Comparison of ENCODE assay signal across 14 cellular contexts in the genomic region with DNA sequence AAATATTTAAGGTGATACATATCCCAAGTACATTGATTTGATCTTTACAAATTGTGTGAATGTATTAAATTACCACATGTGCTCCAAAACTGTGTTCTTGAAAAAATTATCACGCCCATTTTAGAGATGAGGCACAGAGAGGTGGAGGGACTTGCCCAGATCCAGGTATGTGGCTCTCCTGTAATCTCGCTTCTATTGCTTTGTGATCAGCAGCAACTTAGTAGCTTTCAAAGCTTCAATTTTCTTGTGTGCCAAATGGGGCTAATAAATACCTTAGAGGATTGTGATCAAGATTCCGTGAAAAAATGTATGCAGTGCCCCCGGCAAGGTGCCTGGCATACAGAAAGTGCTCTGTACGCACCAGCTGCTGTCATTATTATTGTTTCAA. TPM values are rescaled to one million over a fixed set of nuclear protein-coding genes. Genes with fewer than 3 reads are reported as not detected.
DNase-seq lines count a peak whose midpoint lies in the region; ATAC-seq and TF ChIP-seq lines count a peak whose summit lies in the region.
"Had no signal": no experiment of that assay in that cellular context is flagged by ENCODE, and none has a peak within 500 bp of the region (broad histone marks: within the 10 kb centered on the region; RNA-seq: fewer than 3 reads in every experiment).

No MANE protein-coding gene starts in this region.

- no peak for TF ChIP-seq CTCF in 22Rv1 (IDR thresholded peaks at IDR 0.05)
- TF ChIP-seq CTCF in CD8-positive, alpha-beta T cell (IDR thresholded peaks at IDR 0.05), result no peak
- TF ChIP-seq CTCF in activated CD8-positive, alpha-beta T cell treated with anti-CD3 and anti-CD28 coated beads for 36 hours (IDR thresholded peaks at IDR 0.05), result no peak
- no peak for TF ChIP-seq CTCF in smooth muscle cell (IDR thresholded peaks at IDR 0.05; ENCODE audit: borderline replicate concordance, insufficient read depth, poor library complexity, severe bottlenecking)

- DNase-seq in CD8-positive, alpha-beta T cell, result no peak
- no peak for DNase-seq in activated CD8-positive, alpha-beta T cell treated with anti-CD3 and anti-CD28 coated beads for 36 hours
- no peak for DNase-seq in memory B cell (ENCODE audit: low spot score in 2 of 2)
- no peak for DNase-seq in smooth muscle cell (lab: John Stamatoyannopoulos, UW; ENCODE audit: unreplicated experiment)
- no peak for DNase-seq in mesenteric fat pad (ENCODE audit: low spot score)
- DNase-seq in NCI-H1048 (lab: John Stamatoyannopoulos, UW), result no peak
- DNase-seq: activated CD8-positive, alpha-beta memory T cell treated with anti-CD3 and anti-CD28 coated beads for 24 hours; hypothalamus; NCI-H226; Right ventricle myocardium superior; T1000 had no signal

- H3K36me3 ChIP-seq in CD8-positive, alpha-beta T cell (ENCODE audit: insufficient read depth, low read length), result no peaks in the 10 kb centered on the region
- H3K36me3 ChIP-seq in smooth muscle cell (ENCODE audit: low read depth), result no peaks in the 10 kb centered on the region
- H3K36me3 ChIP-seq: BLaER1 had no signal

- no peaks in the 10 kb centered on the region for H3K27me3 Mint-ChIP-seq in CD8-positive, alpha-beta T cell (ENCODE audit: low read depth)
- no peaks in the 10 kb centered on the region for H3K27me3 Mint-ChIP-seq in activated CD8-positive, alpha-beta T cell treated with anti-CD3 and anti-CD28 coated beads for 36 hours
- H3K27me3 Mint-ChIP-seq in memory B cell, result no peaks in the 10 kb centered on the region

- H3K9me3 ChIP-seq in CD8-positive, alpha-beta T cell (ENCODE audit: low read length), result no peaks in the 10 kb centered on the region
- no peaks in the 10 kb centered on the region for H3K9me3 ChIP-seq in smooth muscle cell (replicated peaks; ENCODE audit: low read depth)
- H3K9me3 ChIP-seq: BLaER1 had no signal

- no peaks in the 10 kb centered on the region for H3K79me2 ChIP-seq in smooth muscle cell (ENCODE audit: low read depth)

- H4K20me1 ChIP-seq in smooth muscle cell (ENCODE audit: low read depth), result no peaks in the 10 kb centered on the region
- H4K20me1 ChIP-seq: BLaER1 had no signal

- no peak overlapping the region for H3K4me3 Mint-ChIP-seq in CD8-positive, alpha-beta T cell
- no peak overlapping the region for H3K4me3 Mint-ChIP-seq in activated CD8-positive, alpha-beta T cell treated with anti-CD3 and anti-CD28 coated beads for 36 hours
- H3K4me3 Mint-ChIP-seq in memory B cell, result no peak overlapping the region

- H3K27me3 ChIP-seq in CD8-positive, alpha-beta T cell (ENCODE audit: insufficient read depth, low read length), result no peaks in the 10 kb centered on the region
- H3K27me3 ChIP-seq in smooth muscle cell (ENCODE audit: low read depth), result no peaks in the 10 kb centered on the region
- H3K27me3 ChIP-seq: BLaER1 had no signal

- ATAC-seq in CD8-positive, alpha-beta T cell, result no peak
- no peak for ATAC-seq in activated CD8-positive, alpha-beta T cell treated with anti-CD3 and anti-CD28 coated beads for 36 hours
- ATAC-seq in memory B cell (ENCODE audit: low read depth) (no peak), GM19351 (IDR thresholded peaks at IDR 0.05; ENCODE audit: unreplicated experiment) (no peak)

- H2AFZ ChIP-seq in smooth muscle cell (ENCODE audit: low read depth), result no peak overlapping the region

- no peak overlapping the region for H3K9ac ChIP-seq in smooth muscle cell (ENCODE audit: low read depth)
- H3K9ac ChIP-seq: BLaER1 had no signal

- H3K4me2 ChIP-seq in smooth muscle cell, result no peak overlapping the region
- H3K4me2 ChIP-seq: BLaER1 had no signal

- CTCF ChIA-PET in CD8-positive, alpha-beta T cell (lab: Charles Lee), result interaction anchor here (1.1 to 1.4 kb wide), 2 partner anchors 9 to 111 kb away, joined by 3 to 5 read pairs; no protein-coding TSS in a partner anchor
- CTCF ChIA-PET in activated CD8-positive, alpha-beta T cell treated with anti-CD3 and anti-CD28 coated beads for 36 hours (lab: Charles Lee), result interaction anchor here (1.1 to 2.9 kb wide), 5 partner anchors 9 to 109 kb away, joined by 3 to 7 read pairs (median 4); no protein-coding TSS in a partner anchor

- H3K4me3 ChIP-seq in CD8-positive, alpha-beta T cell (ENCODE audit: low read depth, low read length), result no peak overlapping the region
- no peak overlapping the region for H3K4me3 ChIP-seq in smooth muscle cell
- H3K4me3 ChIP-seq: BLaER1 had no signal

- H3K4me1 Mint-ChIP-seq in CD8-positive, alpha-beta T cell (ENCODE audit: low read depth), result peaks cover 57% of the 10 kb centered on the region
- H3K4me1 Mint-ChIP-seq in activated CD8-positive, alpha-beta T cell treated with anti-CD3 and anti-CD28 coated beads for 36 hours (ENCODE audit: low read depth), result peaks cover 60% of the 10 kb centered on the region
- H3K4me1 Mint-ChIP-seq in memory B cell, result peaks cover 47% of the 10 kb centered on the region

- 96% methylated on average over 5 of the region's 5 CpGs for WGBS in smooth muscle cell (ENCODE audit: low lambda C conversion rate)

- H3K9me3 Mint-ChIP-seq in CD8-positive, alpha-beta T cell, result no peaks in the 10 kb centered on the region
- no peaks in the 10 kb centered on the region for H3K9me3 Mint-ChIP-seq in activated CD8-positive, alpha-beta T cell treated with anti-CD3 and anti-CD28 coated beads for 36 hours
- no peaks in the 10 kb centered on the region for H3K9me3 Mint-ChIP-seq in memory B cell

- peak overlapping the region; percentile 93 for H3K27ac Mint-ChIP-seq in CD8-positive, alpha-beta T cell
- H3K27ac Mint-ChIP-seq in activated CD8-positive, alpha-beta T cell treated with anti-CD3 and anti-CD28 coated beads for 36 hours, result peak overlapping the region; percentile 99
- H3K27ac Mint-ChIP-seq in memory B cell, result peak overlapping the region; percentile 74

- intact Hi-C loops in CD8-positive, alpha-beta T cell (cut with DNase I, micrococcal nuclease), result loop anchor here (2.0 kb wide), 2 partner anchors 14 to 18 kb away; a partner anchor contains a TSS
- intact Hi-C loops in activated CD8-positive, alpha-beta T cell treated with anti-CD3 and anti-CD28 coated beads for 36 hours (cut with micrococcal nuclease), result no loop called here

- peak overlapping the region; percentile 81 for H3K27ac ChIP-seq in 22Rv1
- H3K27ac ChIP-seq in CD8-positive, alpha-beta T cell (ENCODE audit: low read depth, low read length), result no peak overlapping the region
- no peak overlapping the region for H3K27ac ChIP-seq in smooth muscle cell (ENCODE audit: low read depth)
- H3K27ac ChIP-seq: BLaER1 had no signal

- H3F3A ChIP-seq in smooth muscle cell (ENCODE audit: low read depth), result no peaks in the 10 kb centered on the region

- POLR2A ChIA-PET in CD8-positive, alpha-beta T cell (lab: Charles Lee), result interaction anchor here (0.9 to 1.8 kb wide), 2 partner anchors 14 to 57 kb away, joined by 3 to 6 read pairs; no protein-coding TSS in a partner anchor
- POLR2A ChIA-PET in activated CD8-positive, alpha-beta T cell treated with anti-CD3 and anti-CD28 coated beads for 36 hours (lab: Charles Lee), result interaction anchor here (0.8 to 1.4 kb wide), 3 partner anchors 14 to 22 kb away, joined by 3 to 4 read pairs (median 3); no protein-coding TSS in a partner anchor

- H3K36me3 Mint-ChIP-seq in CD8-positive, alpha-beta T cell, result peaks cover 3% of the 10 kb centered on the region
- peaks cover 4% of the 10 kb centered on the region for H3K36me3 Mint-ChIP-seq in activated CD8-positive, alpha-beta T cell treated with anti-CD3 and anti-CD28 coated beads for 36 hours (ENCODE audit: low read depth)
- no peaks in the 10 kb centered on the region for H3K36me3 Mint-ChIP-seq in memory B cell

- peaks cover 50% of the 10 kb centered on the region for H3K4me1 ChIP-seq in CD8-positive, alpha-beta T cell (ENCODE audit: insufficient read depth, low read length)
- no peaks in the 10 kb centered on the region for H3K4me1 ChIP-seq in smooth muscle cell (ENCODE audit: low read depth)
- H3K4me1 ChIP-seq: BLaER1 had no signal

RNA-seq across cellular contexts. Expression of a gene that starts 18.0 kb away (rescaled TPM):
- total RNA-seq in CD8-positive, alpha-beta T cell, result 10 to 100 TPM; 26.9 to 31.4 TPM
- 10 to 100 TPM; 21.5 to 23.4 TPM for total RNA-seq in activated CD8-positive, alpha-beta T cell treated with anti-CD3 and anti-CD28 coated beads for 36 hours
- total RNA-seq in smooth muscle cell (2.6 and 6.3 TPM in 2 replicates), mesenteric fat pad (24.0 TPM)
- polyA plus RNA-seq in smooth muscle cell, result 1.5 and 1.7 TPM in 2 replicates
